ENCODE assay signal across 29 cellular contexts in the genomic region with DNA sequence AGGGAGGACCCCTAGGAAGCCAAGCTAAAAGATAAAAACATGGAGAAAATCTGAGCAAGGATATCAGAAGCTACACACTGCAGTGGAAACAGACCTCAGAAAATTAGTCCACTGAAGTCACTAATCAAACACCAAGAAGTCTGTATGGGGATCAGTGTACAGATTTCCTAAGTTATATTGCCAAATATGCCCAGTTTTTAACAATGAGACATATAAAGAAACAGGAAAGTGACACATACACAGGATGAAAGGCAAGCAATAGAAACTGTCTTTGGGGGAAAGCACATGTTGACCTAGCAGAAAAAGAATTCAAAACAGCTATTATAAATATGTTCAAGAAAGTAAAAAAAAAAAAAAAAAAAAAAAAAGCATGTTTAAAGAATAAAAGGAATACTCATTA.
"Had no signal": no experiment of that assay in that cellular context is flagged by ENCODE, and none has a peak within 500 bp of the region (broad histone marks: within the 10 kb centered on the region; RNA-seq: fewer than 3 reads in every experiment).

No MANE protein-coding gene starts in this region.

- H3K4me3 Mint-ChIP-seq: immature natural killer cell; mesothelial cell of epicardium; naive B cell; natural killer cell treated with Interleukin-12 subunit alpha and Interleukin-12 subunit beta and Interleukin-15 and Interleukin-18, amount 100 ng/mL, for 72 hours; neural crest cell; stimulated activated naive B cell treated with anti-CD40 and anti-IgM and Interleukin-4, amounts not matched to agents 10 μg/mL and 1 μg/mL and 100 μg/mL, for 72 hours; stimulated activated naive CD8-positive, alpha-beta T cell treated with anti-CD3 and anti-CD28 coated beads, Interleukin-15, Interleukin-2, amounts not matched to agents 100 ng/mL and 50 ng/mL, for 24 hours had no signal

- ATAC-seq: left colon; left ventricle myocardium superior; lower lobe of right lung; mucosa of descending colon; natural killer cell treated with Interleukin-12 subunit alpha and Interleukin-12 subunit beta and Interleukin-15 and Interleukin-18, amount 100 ng/mL, for 72 hours; pancreas; right lobe of liver; stimulated activated naive B cell treated with anti-CD40 and anti-IgM and Interleukin-4, amounts not matched to agents 10 μg/mL and 1 μg/mL and 100 μg/mL, for 72 hours had no signal

- H3K27me3 Mint-ChIP-seq: naive B cell; natural killer cell treated with Interleukin-12 subunit alpha and Interleukin-12 subunit beta and Interleukin-15 and Interleukin-18, amount 100 ng/mL, for 72 hours; stimulated activated naive B cell treated with anti-CD40 and anti-IgM and Interleukin-4, amounts not matched to agents 10 μg/mL and 1 μg/mL and 100 μg/mL, for 72 hours; stimulated activated naive CD8-positive, alpha-beta T cell treated with anti-CD3 and anti-CD28 coated beads, Interleukin-15, Interleukin-2, amounts not matched to agents 100 ng/mL and 50 ng/mL, for 24 hours had no signal

- H3K27ac ChIP-seq: coronary artery, dorsolateral prefrontal cortex, esophagus muscularis mucosa, lower lobe of right lung, neutrophil, pancreas, right lobe of liver, thoracic aorta, transverse colon, vagina had no signal

- H3K4me1 ChIP-seq: esophagus muscularis mucosa, lower lobe of right lung, pancreas, right lobe of liver, transverse colon, vagina had no signal

- H3K4me3 ChIP-seq: coronary artery, dorsolateral prefrontal cortex, esophagus muscularis mucosa, lower lobe of right lung, mucosa of descending colon, pancreas, right lobe of liver, thoracic aorta, transverse colon, vagina had no signal

- H3K9me3 Mint-ChIP-seq: natural killer cell treated with Interleukin-12 subunit alpha and Interleukin-12 subunit beta and Interleukin-15 and Interleukin-18, amount 100 ng/mL, for 72 hours; stimulated activated naive CD8-positive, alpha-beta T cell treated with anti-CD3 and anti-CD28 coated beads, Interleukin-15, Interleukin-2, amounts not matched to agents 100 ng/mL and 50 ng/mL, for 24 hours had no signal

- H3K27ac Mint-ChIP-seq: immature natural killer cell; mesothelial cell of epicardium; naive B cell; natural killer cell treated with Interleukin-12 subunit alpha and Interleukin-12 subunit beta and Interleukin-15 and Interleukin-18, amount 100 ng/mL, for 72 hours; stimulated activated naive B cell treated with anti-CD40 and anti-IgM and Interleukin-4, amounts not matched to agents 10 μg/mL and 1 μg/mL and 100 μg/mL, for 72 hours; stimulated activated naive CD8-positive, alpha-beta T cell treated with anti-CD3 and anti-CD28 coated beads, Interleukin-15, Interleukin-2, amounts not matched to agents 100 ng/mL and 50 ng/mL, for 24 hours had no signal

- H3K36me3 ChIP-seq: esophagus muscularis mucosa, lower lobe of right lung, neutrophil, pancreas, right lobe of liver, thoracic aorta, transverse colon, vagina had no signal

- H3K36me3 Mint-ChIP-seq: immature natural killer cell; mesothelial cell of epicardium; naive B cell; natural killer cell treated with Interleukin-12 subunit alpha and Interleukin-12 subunit beta and Interleukin-15 and Interleukin-18, amount 100 ng/mL, for 72 hours; stimulated activated naive B cell treated with anti-CD40 and anti-IgM and Interleukin-4, amounts not matched to agents 10 μg/mL and 1 μg/mL and 100 μg/mL, for 72 hours had no signal

- H3K9me3 ChIP-seq: esophagus muscularis mucosa, lower lobe of right lung, mucosa of descending colon, neutrophil, pancreas, right lobe of liver, thoracic aorta, transverse colon, vagina had no signal

- FAIRE-seq: pancreas, small intestine had no signal

- H3K27me3 ChIP-seq: esophagus muscularis mucosa, neutrophil, right lobe of liver, transverse colon, vagina had no signal

- DNase-seq: dorsolateral prefrontal cortex; effector CD4-positive, alpha-beta T cell; foreskin melanocyte; hypothalamus; immature natural killer cell; islet precursor cell; kidney glomerular epithelial cell; left colon; left ventricle myocardium superior; lower lobe of right lung; mesenchymal stem cell; mucosa of descending colon; naive B cell; pancreas; right lobe of liver; small intestine; stimulated activated CD4-positive, alpha-beta T cell treated with anti-CD3 and anti-CD28 coated beads, Interleukin-15, amount 100 ng/mL, for 24 hours; stimulated activated CD4-positive, alpha-beta T cell treated with anti-CD3 and anti-CD28 coated beads, Interleukin-2, amount 100 ng/mL, for 48 hours; stimulated activated naive B cell treated with anti-CD40 and anti-IgM and Interleukin-4, amounts not matched to agents 10 μg/mL and 1 μg/mL and 100 μg/mL, for 72 hours; transverse colon had no signal

- H3K4me1 Mint-ChIP-seq: immature natural killer cell; mesothelial cell of epicardium; naive B cell; neural crest cell; stimulated activated naive B cell treated with anti-CD40 and anti-IgM and Interleukin-4, amounts not matched to agents 10 μg/mL and 1 μg/mL and 100 μg/mL, for 72 hours had no signal
